ENCODE assay signal across 8 cellular contexts in genomic region chr17:4553669-4554068, GRCh38. TPM values are rescaled to one million over a fixed set of nuclear protein-coding genes. Genes with fewer than 3 reads are reported as not detected.
DNase-seq lines count a peak whose midpoint lies in the region; ATAC-seq and TF ChIP-seq lines count a peak whose summit lies in the region.

No MANE protein-coding gene starts in this region.

- H3K9me3 Mint-ChIP-seq in activated naive CD4-positive, alpha-beta T cell treated with anti-CD3 and anti-CD28 coated beads, Interleukin-2, amount 10 ng/mL, durations not matched to agents 7 days and 5 days, result no peaks in the 10 kb centered on the region
- no peaks in the 10 kb centered on the region for H3K9me3 Mint-ChIP-seq in glutamatergic neuron (ENCODE audit: unreplicated experiment)
- H3K9me3 Mint-ChIP-seq in stimulated activated naive B cell treated with anti-CD40 and anti-IgM and Interleukin-4, amounts not matched to agents 10 μg/mL and 1 μg/mL and 100 μg/mL, for 72 hours, result no peaks in the 10 kb centered on the region

- ATAC-seq in T-helper 17 cell, result no peak
- ATAC-seq in stimulated activated naive B cell treated with anti-CD40 and anti-IgM and Interleukin-4, amounts not matched to agents 10 μg/mL and 1 μg/mL and 100 μg/mL, for 72 hours (replicated peaks), result no peak

- peaks cover 33% of the 10 kb centered on the region for H3K4me1 Mint-ChIP-seq in activated naive CD4-positive, alpha-beta T cell treated with anti-CD3 and anti-CD28 coated beads, Interleukin-2, amount 10 ng/mL, durations not matched to agents 7 days and 5 days
- H3K4me1 Mint-ChIP-seq in T-helper 17 cell (peaks cover 18% of the 10 kb centered on the region), glutamatergic neuron (ENCODE audit: low read depth, unreplicated experiment) (peaks cover 15% of the 10 kb centered on the region)
- H3K4me1 Mint-ChIP-seq in stimulated activated naive B cell treated with anti-CD40 and anti-IgM and Interleukin-4, amounts not matched to agents 10 μg/mL and 1 μg/mL and 100 μg/mL, for 72 hours, result peaks cover 23 to 28% of the 10 kb centered on the region in 2 donors

- CTCF ChIA-PET in activated naive CD4-positive, alpha-beta T cell treated with anti-CD3 and anti-CD28 coated beads, Interleukin-2, amount 10 ng/mL, durations not matched to agents 7 days and 5 days (lab: Charles Lee), result interaction anchor here (2.5 to 3.6 kb wide), 2 partner anchors 13 kb away, joined by 8 to 15 read pairs; no protein-coding TSS in a partner anchor

- H3K27me3 Mint-ChIP-seq in activated naive CD4-positive, alpha-beta T cell treated with anti-CD3 and anti-CD28 coated beads, Interleukin-2, amount 10 ng/mL, durations not matched to agents 7 days and 5 days, result no peaks in the 10 kb centered on the region
- H3K27me3 Mint-ChIP-seq in T-helper 17 cell (no peaks in the 10 kb centered on the region), glutamatergic neuron (ENCODE audit: unreplicated experiment) (peaks cover 9% of the 10 kb centered on the region)
- H3K27me3 Mint-ChIP-seq in stimulated activated naive B cell treated with anti-CD40 and anti-IgM and Interleukin-4, amounts not matched to agents 10 μg/mL and 1 μg/mL and 100 μg/mL, for 72 hours, result no peaks in the 10 kb centered on the region

- no peak for TF ChIP-seq CTCF in glutamatergic neuron (IDR thresholded peaks at IDR 0.05; ENCODE audit: partially characterized antibody, unreplicated experiment)

- DNase-seq in activated naive CD4-positive, alpha-beta T cell treated with anti-CD3 and anti-CD28 coated beads, Interleukin-2, amount 10 ng/mL, durations not matched to agents 7 days and 5 days, result no peak
- DNase-seq in activated naive CD4-positive, alpha-beta T cell treated with anti-CD3 and anti-CD28 coated beads, Interleukin-2, amount 50 U/mL, for 16 hours, result no peak
- DNase-seq in T-helper 17 cell (no peak), glutamatergic neuron (no peak), NCI-H1436 treated with DMSO at 0.1 percent for 48 hours (lab: John Stamatoyannopoulos, UW) (no peak), A172 (ENCODE audit: low spot score) (no peak), KG1 (lab: John Stamatoyannopoulos, UW) (no peak)
- DNase-seq in stimulated activated naive B cell treated with anti-CD40 and anti-IgM and Interleukin-4, amounts not matched to agents 10 μg/mL and 1 μg/mL and 100 μg/mL, for 72 hours, result no peak

- no peak overlapping the region for H3K27ac Mint-ChIP-seq in activated naive CD4-positive, alpha-beta T cell treated with anti-CD3 and anti-CD28 coated beads, Interleukin-2, amount 10 ng/mL, durations not matched to agents 7 days and 5 days
- H3K27ac Mint-ChIP-seq in T-helper 17 cell (peak overlapping the region; percentile 97), glutamatergic neuron (ENCODE audit: unreplicated experiment) (no peak overlapping the region)
- H3K27ac Mint-ChIP-seq in stimulated activated naive B cell treated with anti-CD40 and anti-IgM and Interleukin-4, amounts not matched to agents 10 μg/mL and 1 μg/mL and 100 μg/mL, for 72 hours, result no peak overlapping the region

- no peaks in the 10 kb centered on the region for H3K9me3 ChIP-seq in T-helper 17 cell (ENCODE audit: control insufficient read depth, low read length, poor library complexity, severe bottlenecking)

- peak overlapping the region; percentile 84 for H3K4me3 Mint-ChIP-seq in activated naive CD4-positive, alpha-beta T cell treated with anti-CD3 and anti-CD28 coated beads, Interleukin-2, amount 10 ng/mL, durations not matched to agents 7 days and 5 days
- peak overlapping the region; percentile 94 for H3K4me3 Mint-ChIP-seq in T-helper 17 cell
- peak overlapping the region; percentile 90 for H3K4me3 Mint-ChIP-seq in glutamatergic neuron (ENCODE audit: unreplicated experiment)
- peak overlapping the region; percentile 89 to 93 for H3K4me3 Mint-ChIP-seq in stimulated activated naive B cell treated with anti-CD40 and anti-IgM and Interleukin-4, amounts not matched to agents 10 μg/mL and 1 μg/mL and 100 μg/mL, for 72 hours

- H3K36me3 Mint-ChIP-seq in activated naive CD4-positive, alpha-beta T cell treated with anti-CD3 and anti-CD28 coated beads, Interleukin-2, amount 10 ng/mL, durations not matched to agents 7 days and 5 days, result peaks cover 23% of the 10 kb centered on the region
- H3K36me3 Mint-ChIP-seq in T-helper 17 cell (ENCODE audit: low read depth) (no peaks in the 10 kb centered on the region), glutamatergic neuron (ENCODE audit: unreplicated experiment) (no peaks in the 10 kb centered on the region)
- peaks cover 22 to 32% of the 10 kb centered on the region in 2 donors for H3K36me3 Mint-ChIP-seq in stimulated activated naive B cell treated with anti-CD40 and anti-IgM and Interleukin-4, amounts not matched to agents 10 μg/mL and 1 μg/mL and 100 μg/mL, for 72 hours

RNA-seq across cellular contexts. Expression of gene MYBBP1A, which starts 1.5 kb away (rescaled TPM):
- total RNA-seq in T-helper 17 cell (10 to 100 TPM; 63.8 to 64.4 TPM), glutamatergic neuron (ENCODE audit: unreplicated experiment) (44.8 TPM)
- total RNA-seq in A172 (2014; rRNA removed; shearing (Covaris generic)), result 59.0 and 63.5 TPM in 2 replicates

RNA-seq across cellular contexts. Expression of gene GGT6, which starts 6.7 kb away (rescaled TPM):
- total RNA-seq in T-helper 17 cell (not detected), glutamatergic neuron (ENCODE audit: unreplicated experiment) (not detected)
- total RNA-seq in A172 (2014; rRNA removed; shearing (Covaris generic)), result not detected in 2 replicates

RNA-seq across cellular contexts. Expression of gene SMTNL2, which starts 30.7 kb away (rescaled TPM):
- not detected for total RNA-seq in T-helper 17 cell
- 22.0 TPM for total RNA-seq in glutamatergic neuron (ENCODE audit: unreplicated experiment)
- 0.34 and 1.8 TPM in 2 replicates for total RNA-seq in A172 (2014; rRNA removed; shearing (Covaris generic))

RNA-seq across cellular contexts. Expression of gene SPNS2, which starts 55.0 kb away (rescaled TPM):
- total RNA-seq in T-helper 17 cell (under 1 TPM; 0.22 to 0.73 TPM), glutamatergic neuron (ENCODE audit: unreplicated experiment) (73.0 TPM)
- total RNA-seq in A172 (2014; rRNA removed; shearing (Covaris generic)), result 28.3 and 28.5 TPM in 2 replicates
